15 cellular contexts compared by ENCODE assay signal in genomic region chr6:10266462-10266861, GRCh38.
DNase-seq lines count a peak whose midpoint lies in the region; ATAC-seq and TF ChIP-seq lines count a peak whose summit lies in the region.
"Had no signal": no experiment of that assay in that cellular context is flagged by ENCODE, and none has a peak within 500 bp of the region (broad histone marks: within the 10 kb centered on the region; RNA-seq: fewer than 3 reads in every experiment).

No MANE protein-coding gene starts in this region.

- no peak for DNase-seq in activated CD8-positive, alpha-beta T cell treated with anti-CD3 and anti-CD28 coated beads for 36 hours
- no peak for DNase-seq in activated CD8-positive, alpha-beta T cell treated with anti-CD3 and anti-CD28 coated beads, Interleukin-2, amount 10 ng/mL, durations not matched to agents 7 days and 5 days
- DNase-seq in mammary epithelial cell, result no peak
- no peak for DNase-seq in neural crest cell (ENCODE audit: low read depth, low spot score)
- no peak for DNase-seq in tibial artery
- no peak for DNase-seq in aorta
- no peak for DNase-seq in colonic mucosa
- DNase-seq: Caco-2; CD8-positive, alpha-beta memory T cell; DND-41; GDM1; H7 had no signal

- no TSS peak for BruUV-seq in mammary epithelial cell (replicated peaks; lab: Mats Ljungman, UMichigan)

- H3K4me2 ChIP-seq in mammary epithelial cell (ENCODE audit: insufficient read depth, low read depth, low read length), result no peak overlapping the region

- H3K27ac ChIP-seq in HEK293 (ENCODE audit: extremely low read depth, low read depth, low read length) (no peak overlapping the region), mammary epithelial cell (ENCODE audit: insufficient read depth, low read depth, low read length) (no peak overlapping the region), tibial artery (no peak overlapping the region), aorta (ENCODE audit: low read depth in 1 of 2, low read length in 2 of 2) (no peak overlapping the region), colonic mucosa (no peak overlapping the region)
- H3K27ac ChIP-seq: 22Rv1 had no signal

- no peak for ATAC-seq in activated CD8-positive, alpha-beta T cell treated with anti-CD3 and anti-CD28 coated beads for 36 hours
- ATAC-seq in activated CD8-positive, alpha-beta T cell treated with anti-CD3 and anti-CD28 coated beads, Interleukin-2, amount 10 ng/mL, durations not matched to agents 7 days and 5 days, result no peak
- no peak for ATAC-seq in aorta (ENCODE audit: low FRiP score)

- peaks cover 5% of the 10 kb centered on the region for H3K27me3 Mint-ChIP-seq in activated CD8-positive, alpha-beta T cell treated with anti-CD3 and anti-CD28 coated beads for 36 hours
- no peaks in the 10 kb centered on the region for H3K27me3 Mint-ChIP-seq in activated CD8-positive, alpha-beta T cell treated with anti-CD3 and anti-CD28 coated beads, Interleukin-2, amount 10 ng/mL, durations not matched to agents 7 days and 5 days (ENCODE audit: low read depth)
- H3K27me3 Mint-ChIP-seq in neural crest cell (ENCODE audit: low read depth), result no peaks in the 10 kb centered on the region

- no peak overlapping the region for H3K27ac Mint-ChIP-seq in activated CD8-positive, alpha-beta T cell treated with anti-CD3 and anti-CD28 coated beads for 36 hours
- H3K27ac Mint-ChIP-seq in activated CD8-positive, alpha-beta T cell treated with anti-CD3 and anti-CD28 coated beads, Interleukin-2, amount 10 ng/mL, durations not matched to agents 7 days and 5 days, result no peak overlapping the region
- peak overlapping the region; percentile 23 for H3K27ac Mint-ChIP-seq in neural crest cell (ENCODE audit: unreplicated experiment)
- H3K27ac Mint-ChIP-seq: CD8-positive, alpha-beta memory T cell had no signal

- in situ Hi-C loops in mammary epithelial cell (cut with MboI; ENCODE audit: low sequenced_read_pairs in 2 of 2), result no loop called here

- POLR2A ChIA-PET in activated CD8-positive, alpha-beta T cell treated with anti-CD3 and anti-CD28 coated beads for 36 hours (lab: Charles Lee), result no interaction called here
- POLR2A ChIA-PET in activated CD8-positive, alpha-beta T cell treated with anti-CD3 and anti-CD28 coated beads, Interleukin-2, amount 10 ng/mL, durations not matched to agents 7 days and 5 days (lab: Charles Lee), result no interaction called here
- POLR2A ChIA-PET in HEK293 (lab: Yijun Ruan, JAX), result no interaction called here

- H4K20me1 ChIP-seq in mammary epithelial cell (ENCODE audit: insufficient read depth, low read length), result no peaks in the 10 kb centered on the region

- dilution Hi-C loops in mammary epithelial cell (cut with HindIII; ENCODE audit: low sequenced_read_pairs), result loop anchor here (5.0 kb wide), 1 partner anchor 69 kb away; no protein-coding TSS in a partner anchor

- H3K9me3 ChIP-seq in HEK293 (ENCODE audit: control insufficient read depth, insufficient read depth, low read depth, low read length) (no peaks in the 10 kb centered on the region), mammary epithelial cell (replicated peaks; ENCODE audit: insufficient read depth, low read length) (no peaks in the 10 kb centered on the region), tibial artery (no peaks in the 10 kb centered on the region), aorta (ENCODE audit: control insufficient read depth, low read length) (no peaks in the 10 kb centered on the region), colonic mucosa (no peaks in the 10 kb centered on the region)

- WGBS in mammary epithelial cell (ENCODE audit: low coverage, missing lambda C conversion rate), result 75% methylated on average over 4 of the region's 4 CpGs
- WGBS in aorta, 2 donors, result 66 to 79% methylated on average over 4 of the region's 4 CpGs

- H3K4me3 Mint-ChIP-seq in activated CD8-positive, alpha-beta T cell treated with anti-CD3 and anti-CD28 coated beads for 36 hours, result no peak overlapping the region
- H3K4me3 Mint-ChIP-seq in activated CD8-positive, alpha-beta T cell treated with anti-CD3 and anti-CD28 coated beads, Interleukin-2, amount 10 ng/mL, durations not matched to agents 7 days and 5 days, result no peak overlapping the region
- H3K4me3 Mint-ChIP-seq in neural crest cell, result no peak overlapping the region
- H3K4me3 Mint-ChIP-seq: CD14-positive monocyte; CD8-positive, alpha-beta memory T cell had no signal

- H3K79me2 ChIP-seq in mammary epithelial cell (ENCODE audit: insufficient read depth, low read length), result no peaks in the 10 kb centered on the region

- H3K9me3 Mint-ChIP-seq in activated CD8-positive, alpha-beta T cell treated with anti-CD3 and anti-CD28 coated beads for 36 hours, result no peaks in the 10 kb centered on the region
- no peaks in the 10 kb centered on the region for H3K9me3 Mint-ChIP-seq in activated CD8-positive, alpha-beta T cell treated with anti-CD3 and anti-CD28 coated beads, Interleukin-2, amount 10 ng/mL, durations not matched to agents 7 days and 5 days (ENCODE audit: insufficient read depth)
- H3K9me3 Mint-ChIP-seq in neural crest cell, result no peaks in the 10 kb centered on the region

- no peak overlapping the region for H3K4me3 ChIP-seq in HEK293 (ENCODE audit: low read depth, low read length)
- no peak overlapping the region for H3K4me3 ChIP-seq in mammary epithelial cell (replicated peaks in 1 of 3; ENCODE audit: insufficient read depth in 1 of 3, low read depth in 2 of 3, low read length in 3 of 3)
- no peak overlapping the region for H3K4me3 ChIP-seq in tibial artery
- no peak overlapping the region for H3K4me3 ChIP-seq in aorta (ENCODE audit: low read length in 2 of 2)
- H3K4me3 ChIP-seq in colonic mucosa, result no peak overlapping the region

- H3K4me1 Mint-ChIP-seq in activated CD8-positive, alpha-beta T cell treated with anti-CD3 and anti-CD28 coated beads for 36 hours (ENCODE audit: low read depth), result no peaks in the 10 kb centered on the region
- H3K4me1 Mint-ChIP-seq in activated CD8-positive, alpha-beta T cell treated with anti-CD3 and anti-CD28 coated beads, Interleukin-2, amount 10 ng/mL, durations not matched to agents 7 days and 5 days (ENCODE audit: low read depth), result no peaks in the 10 kb centered on the region
- H3K4me1 Mint-ChIP-seq in neural crest cell, result peaks cover 41% of the 10 kb centered on the region
- H3K4me1 Mint-ChIP-seq: CD14-positive monocyte; CD8-positive, alpha-beta memory T cell had no signal

- H3K9ac ChIP-seq in mammary epithelial cell (ENCODE audit: insufficient read depth, low read length), result no peak overlapping the region
- H3K9ac ChIP-seq in colonic mucosa (ENCODE audit: low read depth in 2 of 2, low read length in 2 of 2), result no peak overlapping the region

- peak overlapping the region; percentile 27 for H2AFZ ChIP-seq in mammary epithelial cell (ENCODE audit: low read depth, low read length)

- H3K4me1 ChIP-seq in HEK293 (ENCODE audit: control insufficient read depth, insufficient read depth, low read length) (no peaks in the 10 kb centered on the region), mammary epithelial cell (ENCODE audit: insufficient read depth, low read length) (peaks cover 9% of the 10 kb centered on the region), tibial artery (no peaks in the 10 kb centered on the region), aorta (ENCODE audit: control insufficient read depth in 1 of 2, insufficient read depth in 2 of 2, low read length in 2 of 2) (no peaks in the 10 kb centered on the region), colonic mucosa (no peaks in the 10 kb centered on the region)

- no peaks in the 10 kb centered on the region for H3K27me3 ChIP-seq in mammary epithelial cell (ENCODE audit: insufficient read depth, low read length)
- H3K27me3 ChIP-seq in tibial artery, result peaks cover 0 to 11% of the 10 kb centered on the region in 2 donors
- H3K27me3 ChIP-seq in aorta (ENCODE audit: control insufficient read depth in 1 of 2, insufficient read depth in 2 of 2, low read length in 1 of 2), result no peaks in the 10 kb centered on the region
- H3K27me3 ChIP-seq in colonic mucosa, result no peaks in the 10 kb centered on the region

- TF ChIP-seq CTCF in activated CD8-positive, alpha-beta T cell treated with anti-CD3 and anti-CD28 coated beads for 36 hours (IDR thresholded peaks at IDR 0.05), result peak; percentile 27
- no peak for TF ChIP-seq CTCF in HEK293 (tag by site-specific recombination; IDR thresholded peaks at IDR 0.05)
- TF ChIP-seq CTCF in mammary epithelial cell (conservative IDR thresholded peaks at IDR 0.05 in 1 of 2, IDR thresholded peaks at IDR 0.05 in 1 of 2; ENCODE audit: extremely low read depth in 1 of 2, insufficient read depth in 1 of 2, low read depth in 1 of 2, low read length in 2 of 2), result no peak
- no peak for TF ChIP-seq CTCF in neural crest cell (conservative IDR thresholded peaks at IDR 0.05)
- TF ChIP-seq CTCF in tibial artery (IDR thresholded peaks at IDR 0.05), result no peak
- TF ChIP-seq CTCF in colonic mucosa (IDR thresholded peaks at IDR 0.05), result no peak

- H3K36me3 Mint-ChIP-seq in activated CD8-positive, alpha-beta T cell treated with anti-CD3 and anti-CD28 coated beads for 36 hours (ENCODE audit: low read depth), result no peaks in the 10 kb centered on the region
- H3K36me3 Mint-ChIP-seq in activated CD8-positive, alpha-beta T cell treated with anti-CD3 and anti-CD28 coated beads, Interleukin-2, amount 10 ng/mL, durations not matched to agents 7 days and 5 days (ENCODE audit: low read depth), result no peaks in the 10 kb centered on the region
- H3K36me3 Mint-ChIP-seq in neural crest cell (ENCODE audit: low read depth), result no peaks in the 10 kb centered on the region
- H3K36me3 Mint-ChIP-seq: CD14-positive monocyte; CD8-positive, alpha-beta memory T cell had no signal

- intact Hi-C loops in activated CD8-positive, alpha-beta T cell treated with anti-CD3 and anti-CD28 coated beads for 36 hours (cut with micrococcal nuclease), result no loop called here
- intact Hi-C loops in mammary epithelial cell (cut with micrococcal nuclease), result no loop called here
- intact Hi-C loops in tibial artery (cut with DNase I; ENCODE audit: low total_unique reads), result no loop called here
- intact Hi-C loops in aorta (cut with DNase I), result no loop called here
- intact Hi-C loops in colonic mucosa (cut with DNase I), result no loop called here

- H3K36me3 ChIP-seq in HEK293 (ENCODE audit: control insufficient read depth in 2 of 2, insufficient read depth in 1 of 2, low read length in 2 of 2), result no peaks in the 10 kb centered on the region
- no peaks in the 10 kb centered on the region for H3K36me3 ChIP-seq in mammary epithelial cell (ENCODE audit: insufficient read depth, low read length)
- no peaks in the 10 kb centered on the region for H3K36me3 ChIP-seq in tibial artery
- no peaks in the 10 kb centered on the region for H3K36me3 ChIP-seq in aorta (ENCODE audit: control insufficient read depth in 1 of 2, insufficient read depth in 2 of 2, low read length in 1 of 2)
- no peaks in the 10 kb centered on the region for H3K36me3 ChIP-seq in colonic mucosa

- CTCF ChIA-PET in activated CD8-positive, alpha-beta T cell treated with anti-CD3 and anti-CD28 coated beads for 36 hours (lab: Charles Lee), result no interaction called here
- CTCF ChIA-PET in activated CD8-positive, alpha-beta T cell treated with anti-CD3 and anti-CD28 coated beads, Interleukin-2, amount 10 ng/mL, durations not matched to agents 7 days and 5 days (lab: Charles Lee), result no interaction called here
- CTCF ChIA-PET in HEK293 (lab: Yijun Ruan, JAX), result interaction anchor here (0.7 kb wide), 1 partner anchor 61 kb away, joined by 3 read pairs; no protein-coding TSS in a partner anchor
- CTCF ChIA-PET in mammary epithelial cell (lab: Charles Lee; ENCODE audit: low non-redundant PET), result no interaction called here
